Comparison of ENCODE assay signal across 11 cellular contexts in genomic region chr10:22690614-22691431, GRCh38. TPM values are rescaled to one million over a fixed set of nuclear protein-coding genes. Genes with fewer than 3 reads are reported as not detected.
DNase-seq lines count a peak whose midpoint lies in the region; ATAC-seq, FAIRE-seq and TF ChIP-seq lines count a peak whose summit lies in the region.
"Had no signal": no experiment of that assay in that cellular context is flagged by ENCODE, and none has a peak within 500 bp of the region (broad histone marks: within the 10 kb centered on the region; RNA-seq: fewer than 3 reads in every experiment).

No MANE protein-coding gene starts in this region.

- peak overlapping the region; percentile 7 for H3K4me3 Mint-ChIP-seq in MCF 10A (ENCODE audit: unreplicated experiment)
- H3K4me3 Mint-ChIP-seq in endodermal cell: no peak overlapping the region
- peak overlapping the region; percentile 6 to 26 for H3K4me3 Mint-ChIP-seq in stimulated activated naive B cell treated with anti-CD40 and anti-IgM and Interleukin-4, amounts not matched to agents 10 μg/mL and 1 μg/mL and 100 μg/mL, for 72 hours

- H3K4me3 ChIP-seq in breast epithelium (peak overlapping the region in 1 of 3 donors; percentile 23), endodermal cell (ENCODE audit: low read length) (no peak overlapping the region)
- H3K4me3 ChIP-seq: ascending aorta had no signal

- peak; percentile 69 for DNase-seq in MCF 10A (ENCODE audit: unreplicated experiment)
- no peak for DNase-seq in breast epithelium (ENCODE audit: low spot score in 2 of 2)
- peak; percentile 44 for DNase-seq in NCI-H345 (lab: John Stamatoyannopoulos, UW)
- DNase-seq in endodermal cell: peak; percentile 47
- no peak for DNase-seq in stimulated activated naive B cell treated with anti-CD40 and anti-IgM and Interleukin-4, amounts not matched to agents 10 μg/mL and 1 μg/mL and 100 μg/mL, for 72 hours
- no peak for DNase-seq in 8988T
- DNase-seq in GOT3 (lab: John Stamatoyannopoulos, UW): no peak
- no peak for DNase-seq in H54 (ENCODE audit: insufficient read length, low spot score)
- DNase-seq: kidney glomerular epithelial cell had no signal

- H3K9ac ChIP-seq in endodermal cell (ENCODE audit: extremely low read depth, low read length, poor library complexity, severe bottlenecking): no peak overlapping the region

- H3K27me3 Mint-ChIP-seq in MCF 10A (ENCODE audit: insufficient read depth, unreplicated experiment) (no peaks in the 10 kb centered on the region), endodermal cell (ENCODE audit: insufficient read depth) (no peaks in the 10 kb centered on the region)
- no peaks in the 10 kb centered on the region for H3K27me3 Mint-ChIP-seq in stimulated activated naive B cell treated with anti-CD40 and anti-IgM and Interleukin-4, amounts not matched to agents 10 μg/mL and 1 μg/mL and 100 μg/mL, for 72 hours

- TF ChIP-seq POLR2A in breast epithelium (IDR thresholded peaks at IDR 0.05) (no peak), H54 (IDR thresholded peaks at IDR 0.05; ENCODE audit: low read depth, low read length) (no peak)

- H3K27ac Mint-ChIP-seq in MCF 10A (ENCODE audit: low read depth, unreplicated experiment) (no peak overlapping the region), endodermal cell (no peak overlapping the region)
- peak overlapping the region; percentile 69 for H3K27ac Mint-ChIP-seq in stimulated activated naive B cell treated with anti-CD40 and anti-IgM and Interleukin-4, amounts not matched to agents 10 μg/mL and 1 μg/mL and 100 μg/mL, for 72 hours

- TF ChIP-seq CTCF in MCF 10A (IDR thresholded peaks at IDR 0.05; ENCODE audit: unreplicated experiment): no peak
- no peak for TF ChIP-seq CTCF in breast epithelium (IDR thresholded peaks at IDR 0.05)
- TF ChIP-seq CTCF in endodermal cell (conservative IDR thresholded peaks at IDR 0.05): no peak

- H3K4me1 ChIP-seq in breast epithelium: peaks cover 4 to 10% of the 10 kb centered on the region in 2 donors
- no peaks in the 10 kb centered on the region for H3K4me1 ChIP-seq in endodermal cell (ENCODE audit: control insufficient read depth, insufficient read depth, low read length)

- H3K9me3 Mint-ChIP-seq in MCF 10A (ENCODE audit: unreplicated experiment) (no peaks in the 10 kb centered on the region), endodermal cell (peaks cover 20% of the 10 kb centered on the region)
- H3K9me3 Mint-ChIP-seq in stimulated activated naive B cell treated with anti-CD40 and anti-IgM and Interleukin-4, amounts not matched to agents 10 μg/mL and 1 μg/mL and 100 μg/mL, for 72 hours: no peaks in the 10 kb centered on the region

- 40 to 54% methylated on average over 8 to 9 of the region's 9 CpGs for WGBS in endodermal cell (ENCODE audit: insufficient coverage in 1 of 2, insufficient read length in 1 of 2), 2 experiments

- H3K27ac ChIP-seq in breast epithelium: no peak overlapping the region
- no peak overlapping the region for H3K27ac ChIP-seq in endodermal cell (ENCODE audit: low read depth, low read length)
- H3K27ac ChIP-seq: ascending aorta had no signal

- intact Hi-C loops in MCF 10A (cut with micrococcal nuclease) (no loop called here), breast epithelium (cut with DNase I; ENCODE audit: low total_unique reads) (no loop called here)

- no peaks in the 10 kb centered on the region for H3K27me3 ChIP-seq in breast epithelium
- H3K27me3 ChIP-seq in endodermal cell (ENCODE audit: control insufficient read depth, insufficient read depth, low read length, poor library complexity, severe bottlenecking): no peaks in the 10 kb centered on the region
- H3K27me3 ChIP-seq: ascending aorta had no signal

- H3K4me1 Mint-ChIP-seq in MCF 10A (ENCODE audit: insufficient read depth, unreplicated experiment): peaks cover 29% of the 10 kb centered on the region
- H3K4me1 Mint-ChIP-seq in endodermal cell: no peaks in the 10 kb centered on the region
- peaks cover 22 to 47% of the 10 kb centered on the region in 2 donors for H3K4me1 Mint-ChIP-seq in stimulated activated naive B cell treated with anti-CD40 and anti-IgM and Interleukin-4, amounts not matched to agents 10 μg/mL and 1 μg/mL and 100 μg/mL, for 72 hours

- POLR2A ChIA-PET in MCF 10A (lab: Yijun Ruan, JAX): interaction anchor here (0.7 to 2.6 kb wide), 4 partner anchors 8 to 492 kb away, joined by 3 to 9 read pairs (median 3); no protein-coding TSS in a partner anchor

- no peak for FAIRE-seq in H54 (lab: Jason Lieb, UNC)
- FAIRE-seq: HTR-8/SVneo had no signal

- ATAC-seq in stimulated activated naive B cell treated with anti-CD40 and anti-IgM and Interleukin-4, amounts not matched to agents 10 μg/mL and 1 μg/mL and 100 μg/mL, for 72 hours (replicated peaks): peak; percentile 81 to 84

- BruUV-seq in MCF 10A (replicated peaks; lab: Mats Ljungman, UMichigan): no TSS peak

- CTCF ChIA-PET in MCF 10A (lab: Yijun Ruan, JAX): interaction anchor here (1.2 kb wide), 1 partner anchor 86 kb away, joined by 4 read pairs; no protein-coding TSS in a partner anchor

- H3K36me3 Mint-ChIP-seq in MCF 10A (ENCODE audit: insufficient read depth, unreplicated experiment) (no peaks in the 10 kb centered on the region), endodermal cell (ENCODE audit: low read depth) (peaks cover 6% of the 10 kb centered on the region)
- H3K36me3 Mint-ChIP-seq in stimulated activated naive B cell treated with anti-CD40 and anti-IgM and Interleukin-4, amounts not matched to agents 10 μg/mL and 1 μg/mL and 100 μg/mL, for 72 hours: peaks cover 0 to 8% of the 10 kb centered on the region in 2 donors

- H3K36me3 ChIP-seq in breast epithelium (no peaks in the 10 kb centered on the region), endodermal cell (ENCODE audit: control insufficient read depth, insufficient read depth, low read length) (no peaks in the 10 kb centered on the region)
- H3K36me3 ChIP-seq: ascending aorta had no signal

- no peaks in the 10 kb centered on the region for H3K9me3 ChIP-seq in breast epithelium
- peaks cover 8% of the 10 kb centered on the region for H3K9me3 ChIP-seq in endodermal cell (ENCODE audit: control insufficient read depth, low read length)
- H3K9me3 ChIP-seq: ascending aorta had no signal

RNA-seq across cellular contexts. Expression of gene PIP4K2A, which starts 23.6 kb away (rescaled TPM):
- total RNA-seq in MCF 10A (2022) (24.2 and 27.5 TPM in 2 replicates), breast epithelium (10 to 100 TPM; 15.1 to 36.6 (median 33.1) TPM), endodermal cell (10 to 100 TPM; 15.0 to 17.8 TPM)
- polyA plus RNA-seq in endodermal cell (2013, experiment 1 of 2): 15.9 TPM
- 15.9 TPM for polyA plus RNA-seq in endodermal cell (2013, experiment 2 of 2)

Comparison
In these comparisons a context has a peak if more than half of its experiments do, and no peak if none do; other contexts are left out.
1. DNase-seq: peak in MCF 10A (single experiment), NCI-H345 (single experiment) and endodermal cell (single experiment); none in breast epithelium (0 of 2), stimulated activated naive B cell treated with anti-CD40 and anti-IgM and Interleukin-4, amounts not matched to agents 10 μg/mL and 1 μg/mL and 100 μg/mL, for 72 hours (single experiment), 8988T (single experiment), GOT3 (single experiment) and H54 (single experiment).